ENCODE assay signal across 8 cellular contexts in the genomic region with DNA sequence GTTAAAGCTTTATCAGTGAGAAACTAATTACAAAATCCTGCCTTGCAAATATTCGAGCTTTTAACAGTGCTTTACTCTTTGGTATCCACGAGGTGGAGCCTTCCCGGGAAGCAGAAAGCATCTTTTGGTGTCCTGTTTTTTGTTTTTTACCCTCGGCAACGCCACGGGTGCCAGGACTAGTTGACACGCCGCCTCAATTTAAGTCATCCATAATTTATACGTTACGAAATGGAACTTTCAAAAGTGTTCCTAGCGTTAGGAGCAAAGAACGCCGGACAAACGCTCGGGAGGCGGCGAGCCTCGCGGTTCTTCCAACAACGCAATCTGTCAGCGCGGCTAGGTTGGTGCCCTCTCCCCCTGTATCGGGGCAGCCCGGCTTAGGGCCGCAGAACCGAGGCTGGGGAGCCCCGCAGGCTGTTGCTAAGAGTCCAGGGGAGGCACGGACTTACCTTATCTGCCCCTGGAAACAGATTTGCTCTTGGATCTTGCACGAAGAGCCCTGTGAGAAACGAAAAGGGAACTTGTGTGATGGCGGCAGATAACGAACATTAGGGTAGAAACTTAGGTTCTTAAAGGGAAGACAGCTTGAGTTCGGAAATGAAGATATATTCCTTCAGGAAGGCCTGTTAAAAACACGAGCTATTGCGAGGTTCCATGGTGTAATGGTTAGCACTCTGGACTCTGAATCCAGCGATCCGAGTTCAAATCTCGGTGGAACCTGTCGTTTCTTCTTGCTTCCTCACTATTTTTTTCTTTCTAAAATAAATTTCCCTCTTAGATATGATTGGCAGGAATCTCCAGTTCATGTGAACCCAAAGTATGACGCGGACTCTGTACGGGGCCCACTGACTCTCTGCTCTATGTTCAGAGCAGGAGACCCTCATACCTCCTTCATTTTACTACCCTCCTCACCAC. TPM values are rescaled to one million over a fixed set of nuclear protein-coding genes. Genes with fewer than 3 reads are reported as not detected.
DNase-seq lines count a peak whose midpoint lies in the region; ATAC-seq and TF ChIP-seq lines count a peak whose summit lies in the region.

No MANE protein-coding gene starts in this region.

- TF ChIP-seq EP300 in ovary (IDR thresholded peaks at IDR 0.05), result no peak

- H3F3A ChIP-seq in DOHH2 (ENCODE audit: control insufficient read depth, insufficient read depth), result 0 out of 2 replicates have a peak, but pooled peaks cover 5% of the 10 kb centered on the region

- H3K9me3 ChIP-seq in DOHH2 (ENCODE audit: control insufficient read depth, insufficient read depth, low read length) (no peaks in the 10 kb centered on the region), SK-N-MC (ENCODE audit: low read depth, low read length) (no peaks in the 10 kb centered on the region), ovary (no peaks in the 10 kb centered on the region), upper lobe of right lung (no peaks in the 10 kb centered on the region)

- H3K79me2 ChIP-seq in DOHH2 (ENCODE audit: control insufficient read depth, low read length), result no peaks in the 10 kb centered on the region

- H4K20me1 ChIP-seq in DOHH2 (ENCODE audit: control insufficient read depth, insufficient read depth, low read depth, low read length), result no peaks in the 10 kb centered on the region

- intact Hi-C loops in Right ventricle myocardium superior (cut with DNase I), result loop anchor here (5.0 kb wide), 1 partner anchor 233 kb away; no protein-coding TSS in a partner anchor
- intact Hi-C loops in ovary (cut with DNase I), result loop anchor here in 2 of 4 donors (5.0 to 10.0 kb wide), 3 partner anchors 233 to 376 kb away; a partner anchor contains a TSS
- intact Hi-C loops in upper lobe of right lung (cut with DNase I), result no loop called here

- WGBS in ovary, 3 donors, result 0 to 1% (median 1%) methylated on average over 42 of the region's 42 CpGs

- peaks cover 17% of the 10 kb centered on the region for H3K4me1 ChIP-seq in DOHH2 (ENCODE audit: control insufficient read depth, low read length)
- H3K4me1 ChIP-seq in ovary (ENCODE audit: insufficient read depth), result no peaks in the 10 kb centered on the region
- peaks cover 8% of the 10 kb centered on the region for H3K4me1 ChIP-seq in upper lobe of right lung

- H3K4me3 ChIP-seq in DOHH2 (ENCODE audit: low read length), result peak overlapping the region; percentile 98
- peak overlapping the region; percentile 99 for H3K4me3 ChIP-seq in SK-N-MC
- peak overlapping the region; percentile 68 for H3K4me3 ChIP-seq in ovary
- H3K4me3 ChIP-seq in upper lobe of right lung, result peak overlapping the region; percentile 77

- peak overlapping the region; percentile 49 for H3K27ac ChIP-seq in DOHH2 (ENCODE audit: low read depth, low read length)
- H3K27ac ChIP-seq in SK-N-MC, result peak overlapping the region; percentile 85
- H3K27ac ChIP-seq in ovary, result peak overlapping the region; percentile 53 to 89
- H3K27ac ChIP-seq in upper lobe of right lung, result peak overlapping the region; percentile 87

- DNase-seq in M059J (ENCODE audit: low read depth), result peak; percentile 93
- peak; percentile 96 for DNase-seq in SK-N-MC (ENCODE audit: low read depth, low spot score)
- DNase-seq in activated naive CD8-positive, alpha-beta T cell treated with anti-CD3 and anti-CD28 coated beads, Interleukin-2, amount 50 U/mL, for 16 hours (ENCODE audit: low read depth, low spot score), result peak; percentile 29
- peak; percentile 65 for DNase-seq in Right ventricle myocardium superior
- DNase-seq in ovary, result peak; percentile 63 to 75 (median 74)
- DNase-seq in upper lobe of right lung, result peak; percentile 79

- no peaks in the 10 kb centered on the region for H3K9me2 ChIP-seq in DOHH2 (replicated peaks; ENCODE audit: control insufficient read depth, low read length)

- ATAC-seq in GM21786 (IDR thresholded peaks at IDR 0.05; ENCODE audit: unreplicated experiment), result peak; percentile 81
- peak; percentile 95 for ATAC-seq in Right ventricle myocardium superior (ENCODE audit: poor library complexity)
- peak; percentile 87 for ATAC-seq in upper lobe of right lung

- H3K36me3 ChIP-seq in DOHH2 (ENCODE audit: control insufficient read depth, low read length) (peaks cover 3% of the 10 kb centered on the region; the same call in 1 of the 2 replicates), SK-N-MC (ENCODE audit: insufficient read depth, low read length) (no peaks in the 10 kb centered on the region), ovary (no peaks in the 10 kb centered on the region), upper lobe of right lung (no peaks in the 10 kb centered on the region)

- peak; percentile 83 for TF ChIP-seq CTCF in DOHH2 (IDR thresholded peaks at IDR 0.05; ENCODE audit: low read depth, low read length, poor library complexity, severe bottlenecking)
- peak; percentile 66 to 79 (median 68) for TF ChIP-seq CTCF in ovary (IDR thresholded peaks at IDR 0.05)
- peak; percentile 72 for TF ChIP-seq CTCF in upper lobe of right lung (IDR thresholded peaks at IDR 0.05)

- peaks cover 6% of the 10 kb centered on the region for H3K27me3 ChIP-seq in DOHH2 (ENCODE audit: control insufficient read depth, low read length)
- no peaks in the 10 kb centered on the region for H3K27me3 ChIP-seq in ovary
- peaks cover 22% of the 10 kb centered on the region for H3K27me3 ChIP-seq in upper lobe of right lung

- peak overlapping the region; percentile 88 for H3K9ac ChIP-seq in SK-N-MC (ENCODE audit: insufficient read length)

- no peak for TF ChIP-seq POLR2A in ovary (IDR thresholded peaks at IDR 0.05)

- peak overlapping the region; percentile 95 for H3K4me2 ChIP-seq in DOHH2 (ENCODE audit: low read length)

RNA-seq across cellular contexts. Expression of gene ZNF184, which starts 46.2 kb away (rescaled TPM):
- total RNA-seq in M059J (2014; rRNA removed; shearing (Covaris generic)), result 12.3 and 15.9 TPM in 2 replicates
- total RNA-seq in Right ventricle myocardium superior (3.7 TPM), ovary (10 to 100 TPM in 2 of 7 donors, 1 to 10 TPM in 5; 5.2 to 11.5 (median 8.3) TPM), upper lobe of right lung (6.8 TPM)
- 1 to 10 TPM; 4.4 to 5.3 TPM for polyA plus RNA-seq in ovary

Comparison
In these comparisons a context has a peak if more than half of its experiments do, and no peak if none do; other contexts are left out.
1. Peak in every context shown above with its lines: DNase-seq, ATAC-seq, H3K4me3 ChIP-seq and H3K27ac ChIP-seq.
2. DNase-seq: peak in every context shown above with its lines; median percentile 96 in SK-N-MC; 93 in M059J; 79 in upper lobe of right lung; 74 in ovary; 65 in Right ventricle myocardium superior; 29 in activated naive CD8-positive, alpha-beta T cell treated with anti-CD3 and anti-CD28 coated beads, Interleukin-2, amount 50 U/mL, for 16 hours.